10 cellular contexts compared by ENCODE assay signal in genomic region chr9:79565245-79565644, GRCh38. TPM values are rescaled to one million over a fixed set of nuclear protein-coding genes. Genes with fewer than 3 reads are reported as not detected.
DNase-seq lines count a peak whose midpoint lies in the region; ATAC-seq, FAIRE-seq and TF ChIP-seq lines count a peak whose summit lies in the region.
"Had no signal": no experiment of that assay in that cellular context is flagged by ENCODE, and none has a peak within 500 bp of the region (broad histone marks: within the 10 kb centered on the region; RNA-seq: fewer than 3 reads in every experiment).

No MANE protein-coding gene starts in this region.

- peak; percentile 63 for FAIRE-seq in keratinocyte (lab: Jason Lieb, UNC)

- H3K27ac ChIP-seq in GM23248, result no peak overlapping the region
- no peak overlapping the region for H3K27ac ChIP-seq in keratinocyte (ENCODE audit: control insufficient read depth, insufficient read depth, low read length)
- no peak overlapping the region for H3K27ac ChIP-seq in GM23338 (ENCODE audit: low read depth)

- H3K9me2 ChIP-seq in GM23248 (ENCODE audit: insufficient read depth), result no peaks in the 10 kb centered on the region
- H3K9me2 ChIP-seq in GM23338 (ENCODE audit: insufficient read depth), result no peaks in the 10 kb centered on the region; the same call in 1 of the 2 replicates

- H3K4me3 ChIP-seq in GM23248, result no peak overlapping the region
- H3K4me3 ChIP-seq in keratinocyte (ENCODE audit: control insufficient read depth in 2 of 3, extremely low read depth in 1 of 3, insufficient read depth in 2 of 3, low read depth in 1 of 3, low read length in 3 of 3), result no peak overlapping the region
- H3K4me3 ChIP-seq in GM23338, result no peak overlapping the region

- H3F3A ChIP-seq in GM23248 (ENCODE audit: insufficient read depth), result no peaks in the 10 kb centered on the region
- H3F3A ChIP-seq in GM23338 (replicated peaks; ENCODE audit: low read depth), result 0 out of 2 replicates have a peak, but pooled peaks cover 5% of the 10 kb centered on the region

- H2AFZ ChIP-seq in GM23248, result no peak overlapping the region
- no peak overlapping the region for H2AFZ ChIP-seq in keratinocyte (ENCODE audit: control insufficient read depth, low read length)
- H2AFZ ChIP-seq in GM23338, result no peak overlapping the region

- H3K9me3 ChIP-seq in GM23248 (ENCODE audit: low read depth) (no peaks in the 10 kb centered on the region), keratinocyte (ENCODE audit: control insufficient read depth, low read depth, low read length) (no peaks in the 10 kb centered on the region)

- H3K79me2 ChIP-seq in GM23248 (ENCODE audit: insufficient read depth) (no peaks in the 10 kb centered on the region), keratinocyte (ENCODE audit: control insufficient read depth, insufficient read depth, low read length) (no peaks in the 10 kb centered on the region), GM23338 (replicated peaks; ENCODE audit: insufficient read depth) (no peaks in the 10 kb centered on the region)

- no peaks in the 10 kb centered on the region for H3K9me3 Mint-ChIP-seq in GM23338
- H3K9me3 Mint-ChIP-seq: T-helper 2 cell treated with Interferon-gamma antibody and Interleukin-4, amounts not matched to agents 5 μg/mL and 100 μg/mL, for 36 hours had no signal

- H3K4me1 ChIP-seq in GM23248 (ENCODE audit: insufficient read depth), result no peaks in the 10 kb centered on the region
- H3K4me1 ChIP-seq in keratinocyte (ENCODE audit: control insufficient read depth, extremely low read depth, insufficient read depth, low read length), result no peaks in the 10 kb centered on the region
- no peaks in the 10 kb centered on the region for H3K4me1 ChIP-seq in GM23338 (ENCODE audit: insufficient read depth)

- no peak for TF ChIP-seq CTCF in keratinocyte (optimal IDR thresholded peaks at IDR 0.05 in 1 of 3, IDR thresholded peaks at IDR 0.05 in 1 of 3, conservative IDR thresholded peaks at IDR 0.05 in 1 of 3; ENCODE audit: extremely low read depth in 1 of 3, insufficient read depth in 2 of 3, low read length in 3 of 3)
- no peak for TF ChIP-seq CTCF in GM23338 (conservative IDR thresholded peaks at IDR 0.05; ENCODE audit: low read depth in 2 of 2)

- no peaks in the 10 kb centered on the region for H3K36me3 ChIP-seq in GM23248 (ENCODE audit: low read depth)
- no peaks in the 10 kb centered on the region for H3K36me3 ChIP-seq in keratinocyte (ENCODE audit: control insufficient read depth in 2 of 2, extremely low read depth in 1 of 2, insufficient read depth in 2 of 2, low read length in 2 of 2)
- H3K36me3 ChIP-seq in GM23338 (ENCODE audit: insufficient read depth), result no peaks in the 10 kb centered on the region; the same call in 1 of the 2 replicates

- H3K9ac ChIP-seq in GM23248 (no peak overlapping the region), keratinocyte (ENCODE audit: control insufficient read depth, extremely low read depth, insufficient read depth, low read length) (no peak overlapping the region)

- H3K9me1 ChIP-seq in keratinocyte (ENCODE audit: control insufficient read depth, extremely low read depth, insufficient read depth, low read length), result no peaks in the 10 kb centered on the region

- no peak for ATAC-seq in GM23338

- H4K20me1 ChIP-seq in GM23248 (ENCODE audit: insufficient read depth) (no peaks in the 10 kb centered on the region), keratinocyte (ENCODE audit: control insufficient read depth, extremely low read depth, insufficient read depth, low read length) (no peaks in the 10 kb centered on the region), GM23338 (replicated peaks; ENCODE audit: insufficient read depth) (no peaks in the 10 kb centered on the region)

- 65 to 68% methylated on average over 2 of the region's 2 CpGs for WGBS in GM23248 (ENCODE audit: low coverage in 1 of 2, low lambda C conversion rate in 2 of 2, missing lambda C conversion rate in 2 of 2), 2 experiments

- dilution Hi-C loops in keratinocyte (cut with MboI; ENCODE audit: extremely low pct_ligation_motif_present, low sequenced_read_pairs), result no loop called here

- in situ Hi-C loops in GM23248 (cut with MboI), result loop anchor here (10.0 to 25.0 kb wide), 2 partner anchors 440 to 1128 kb away; no protein-coding TSS in a partner anchor

- H3K4me1 Mint-ChIP-seq in GM23338, result peaks cover 5% of the 10 kb centered on the region

- H3K27me3 ChIP-seq in GM23248 (replicated peaks; ENCODE audit: insufficient read depth) (0 out of 2 replicates have a peak, but pooled peaks cover 4% of the 10 kb centered on the region), keratinocyte (ENCODE audit: control insufficient read depth, extremely low read depth, insufficient read depth, low read length) (no peaks in the 10 kb centered on the region), GM23338 (ENCODE audit: insufficient read depth) (no peaks in the 10 kb centered on the region)

- peaks cover 5% of the 10 kb centered on the region for H3K27me3 Mint-ChIP-seq in GM23338 (ENCODE audit: insufficient read depth, low read depth, poor library complexity)

- no peaks in the 10 kb centered on the region for H3K36me3 Mint-ChIP-seq in GM23338 (ENCODE audit: low read depth)

- no peak overlapping the region for H3K27ac Mint-ChIP-seq in GM23338
- H3K27ac Mint-ChIP-seq: T-helper 2 cell treated with Interferon-gamma antibody and Interleukin-4, amounts not matched to agents 5 μg/mL and 100 μg/mL, for 36 hours had no signal

- H3K4me2 ChIP-seq in GM23248 (ENCODE audit: unreplicated experiment) (no peak overlapping the region), keratinocyte (ENCODE audit: control insufficient read depth, extremely low read depth, insufficient read depth, low read depth, low read length) (no peak overlapping the region), GM23338 (no peak overlapping the region)

- no peak overlapping the region for H3K4me3 Mint-ChIP-seq in GM23338
- H3K4me3 Mint-ChIP-seq: T-helper 2 cell treated with Interferon-gamma antibody and Interleukin-4, amounts not matched to agents 5 μg/mL and 100 μg/mL, for 36 hours had no signal

- peak; percentile 17 for DNase-seq in NCI-H146 (lab: John Stamatoyannopoulos, UW)
- DNase-seq in NCI-H146 treated with DMSO at 0.1 percent for 48 hours (lab: John Stamatoyannopoulos, UW; ENCODE audit: unreplicated experiment), result no peak
- DNase-seq in GM23248, result peak; percentile 16
- peak; percentile 47 for DNase-seq in HT1080 (ENCODE audit: low read depth)
- DNase-seq in keratinocyte (ENCODE audit: low read depth, low spot score), result no peak
- DNase-seq in HuH-7 (ENCODE audit: low spot score), result no peak
- no peak for DNase-seq in ureter (ENCODE audit: low spot score)
- DNase-seq in GM23338 (ENCODE audit: low spot score), result no peak
- DNase-seq: ACHN had no signal

TF ChIP-seq in GM23338, 12 proteins besides CTCF, POLR2A, EP300 and RAD21 (continues in another document):
- no peak for TF ChIP-seq CREB1 (CRISPR knock-in tag; IDR thresholded peaks at IDR 0.05; ENCODE audit: low read depth)
- TF ChIP-seq STAT1 (IDR thresholded peaks at IDR 0.05; ENCODE audit: unreplicated experiment), result no peak
- TF ChIP-seq REST (IDR thresholded peaks at IDR 0.05; ENCODE audit: unreplicated experiment), result no peak
- no peak for TF ChIP-seq POLR2AphosphoS5 (IDR thresholded peaks at IDR 0.05; ENCODE audit: low read depth)
- TF ChIP-seq JUNB (IDR thresholded peaks at IDR 0.05; ENCODE audit: unreplicated experiment), result no peak
- TF ChIP-seq NANOG (IDR thresholded peaks at IDR 0.05; ENCODE audit: borderline replicate concordance), result no peak

RNA-seq across cellular contexts. Expression of gene TLE4, which starts 6.5 kb away (rescaled TPM):
- 23.3 and 37.8 TPM in 2 replicates for total RNA-seq in GM23248 (2014; rRNA removed; shearing (Covaris generic))
- polyA plus RNA-seq in GM23248 (2016; fragmentation: Nextera tagmentation; extraction: Ambion mirVana) (25.2 and 29.5 TPM in 2 replicates), keratinocyte (12.6 to 21.9 TPM (median 14.7 TPM) in 3 replicates), GM23338 (2016; fragmentation: Nextera tagmentation; extraction: Ambion mirVana) (69.5 and 72.9 TPM in 2 replicates)
- total RNA-seq in HT1080 (2014; rRNA removed; shearing (Covaris generic)), result 38.3 and 39.7 TPM in 2 replicates
- 32.3 and 45.7 TPM in 2 replicates for polyA plus RNA-seq in HT1080 (2015; cell fraction: cytosol; rRNA removed)
- polyA plus RNA-seq in HT1080 (2015; cell fraction: nucleus; rRNA removed), result 64.5 and 75.1 TPM in 2 replicates
- polyA plus RNA-seq in keratinocyte (2011; ENCODE audit: low read depth), result 18.8 TPM
- polyA plus RNA-seq in keratinocyte (2011; cell fraction: cytosol; rRNA removed), result 11.1 and 19.7 TPM in 2 replicates
- polyA plus RNA-seq in keratinocyte (2011; cell fraction: nucleus; rRNA removed), result 29.1 and 30.6 TPM in 2 replicates
- polyA plus RNA-seq in keratinocyte (2012; ENCODE audit: low replicate concordance), result 10.4 and 11.1 TPM in 2 replicates
- polyA minus RNA-seq in keratinocyte, result 17.9 to 40.4 TPM (median 23.3 TPM) in 3 replicates
- 20.3 TPM for polyA minus RNA-seq in keratinocyte (2011; cell fraction: cytosol; rRNA and poly(A)+ RNA removed)
- polyA minus RNA-seq in keratinocyte (2011; cell fraction: nucleus; rRNA and poly(A)+ RNA removed), result 31.8 and 54.6 TPM in 2 replicates
- 91.9 TPM for total RNA-seq in ureter
- total RNA-seq in GM23338 (2014; rRNA removed; shearing (Covaris generic)), result 43.9 and 45.8 TPM in 2 replicates

Comparison
In these comparisons a context has a peak if more than half of its experiments do, and no peak if none do; other contexts are left out.
1. DNase-seq: peak in NCI-H146 (single experiment), GM23248 (single experiment) and HT1080 (single experiment); none in NCI-H146 treated with DMSO at 0.1 percent for 48 hours (single experiment), keratinocyte (single experiment), HuH-7 (single experiment), ureter (single experiment) and GM23338 (single experiment).